27 cellular contexts compared by ENCODE assay signal in the genomic region with DNA sequence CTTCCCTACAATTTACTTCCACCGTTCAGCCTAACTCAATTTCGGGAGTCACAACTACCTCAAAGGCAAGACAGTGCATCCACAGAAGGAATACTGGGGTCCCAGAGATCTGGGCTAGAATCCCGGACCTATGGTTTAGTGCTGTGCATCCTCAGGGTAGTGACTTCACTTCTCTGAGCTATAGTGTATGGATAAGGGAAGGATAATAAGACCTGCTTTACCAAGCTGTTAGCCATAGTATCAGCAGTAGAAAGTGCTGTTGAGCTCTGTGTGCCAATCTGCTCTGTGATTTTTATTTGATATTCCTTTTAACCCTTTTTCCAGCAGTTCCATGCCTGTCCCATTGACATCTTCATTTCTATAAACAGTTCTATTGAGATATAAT.
DNase-seq lines count a peak whose midpoint lies in the region; ATAC-seq and TF ChIP-seq lines count a peak whose summit lies in the region.
"Had no signal": no experiment of that assay in that cellular context is flagged by ENCODE, and none has a peak within 500 bp of the region (broad histone marks: within the 10 kb centered on the region; RNA-seq: fewer than 3 reads in every experiment).

No MANE protein-coding gene starts in this region.

- peaks cover 83% of the 10 kb centered on the region for H3K4me1 Mint-ChIP-seq in activated T-cell treated with anti-CD3 and anti-CD28 coated beads, Interleukin-2, amount 50 U/mL, for 4 hours (ENCODE audit: low read depth)
- peaks cover 74% of the 10 kb centered on the region for H3K4me1 Mint-ChIP-seq in activated T-helper 2 cell treated with anti-CD3 and anti-CD28 coated beads, Interferon-gamma antibody, Interleukin-2, Interleukin-4, amounts not matched to agents 10 μg/mL and 5 μg/mL and 100 μg/mL, durations not matched to agents 14 hours and 24 hours and 36 hours (ENCODE audit: low read depth)
- peaks cover 22 to 30% of the 10 kb centered on the region in 2 donors for H3K4me1 Mint-ChIP-seq in natural killer cell treated with Interleukin-12 subunit alpha and Interleukin-12 subunit beta and Interleukin-15 and Interleukin-18, amount 100 ng/mL, for 72 hours (ENCODE audit: low read depth in 2 of 2)
- H3K4me1 Mint-ChIP-seq: IgD-negative memory B cell had no signal

- H3K9me3 Mint-ChIP-seq in activated T-cell treated with anti-CD3 and anti-CD28 coated beads, Interleukin-2, amount 50 U/mL, for 4 hours = no peaks in the 10 kb centered on the region
- no peaks in the 10 kb centered on the region for H3K9me3 Mint-ChIP-seq in activated T-helper 2 cell treated with anti-CD3 and anti-CD28 coated beads, Interferon-gamma antibody, Interleukin-2, Interleukin-4, amounts not matched to agents 10 μg/mL and 5 μg/mL and 100 μg/mL, durations not matched to agents 14 hours and 24 hours and 36 hours
- peaks cover 3% of the 10 kb centered on the region for H3K9me3 Mint-ChIP-seq in natural killer cell treated with Interleukin-12 subunit alpha and Interleukin-12 subunit beta and Interleukin-15 and Interleukin-18, amount 100 ng/mL, for 72 hours
- H3K9me3 Mint-ChIP-seq: neural progenitor cell had no signal

- H3K27me3 Mint-ChIP-seq in activated T-cell treated with anti-CD3 and anti-CD28 coated beads, Interleukin-2, amount 50 U/mL, for 4 hours (ENCODE audit: low read depth) = no peaks in the 10 kb centered on the region
- no peaks in the 10 kb centered on the region for H3K27me3 Mint-ChIP-seq in activated T-helper 2 cell treated with anti-CD3 and anti-CD28 coated beads, Interferon-gamma antibody, Interleukin-2, Interleukin-4, amounts not matched to agents 10 μg/mL and 5 μg/mL and 100 μg/mL, durations not matched to agents 14 hours and 24 hours and 36 hours (ENCODE audit: low read depth)
- H3K27me3 Mint-ChIP-seq in natural killer cell treated with Interleukin-12 subunit alpha and Interleukin-12 subunit beta and Interleukin-15 and Interleukin-18, amount 100 ng/mL, for 72 hours = peaks cover 1 to 2% of the 10 kb centered on the region in 2 donors
- H3K27me3 Mint-ChIP-seq: IgD-negative memory B cell had no signal

- POLR2A ChIA-PET in HEK293T (lab: Yijun Ruan, JAX) = no interaction called here

- intact Hi-C loops in activated T-helper 2 cell treated with anti-CD3 and anti-CD28 coated beads, Interferon-gamma antibody, Interleukin-2, Interleukin-4, amounts not matched to agents 10 μg/mL and 5 μg/mL and 100 μg/mL, durations not matched to agents 14 hours and 24 hours and 36 hours (cut with micrococcal nuclease) = loop anchor here (5.0 kb wide), 1 partner anchor 40 kb away; no protein-coding TSS in a partner anchor

- ATAC-seq in activated T-cell treated with anti-CD3 and anti-CD28 coated beads, Interleukin-2, amount 50 U/mL, for 4 hours = no peak
- peak; percentile 14 for ATAC-seq in HG03066 (IDR thresholded peaks at IDR 0.05; ENCODE audit: low read depth, unreplicated experiment)
- peak; percentile 14 to 32 for ATAC-seq in natural killer cell treated with Interleukin-12 subunit alpha and Interleukin-12 subunit beta and Interleukin-15 and Interleukin-18, amount 100 ng/mL, for 72 hours
- no peak for ATAC-seq in GM19351 (IDR thresholded peaks at IDR 0.05; ENCODE audit: unreplicated experiment)
- ATAC-seq in GM18511 (IDR thresholded peaks at IDR 0.05; ENCODE audit: unreplicated experiment) = no peak
- ATAC-seq: Panc1, sciatic nerve had no signal

- CTCF ChIA-PET in HEK293T (lab: Yijun Ruan, JAX) = no interaction called here

- H3K36me3 Mint-ChIP-seq in activated T-cell treated with anti-CD3 and anti-CD28 coated beads, Interleukin-2, amount 50 U/mL, for 4 hours (ENCODE audit: insufficient read depth) = no peaks in the 10 kb centered on the region
- H3K36me3 Mint-ChIP-seq in activated T-helper 2 cell treated with anti-CD3 and anti-CD28 coated beads, Interferon-gamma antibody, Interleukin-2, Interleukin-4, amounts not matched to agents 10 μg/mL and 5 μg/mL and 100 μg/mL, durations not matched to agents 14 hours and 24 hours and 36 hours (ENCODE audit: low read depth) = peaks cover under 1% of the 10 kb centered on the region
- no peaks in the 10 kb centered on the region for H3K36me3 Mint-ChIP-seq in natural killer cell treated with Interleukin-12 subunit alpha and Interleukin-12 subunit beta and Interleukin-15 and Interleukin-18, amount 100 ng/mL, for 72 hours
- H3K36me3 Mint-ChIP-seq: IgD-negative memory B cell, neural progenitor cell had no signal

- peak overlapping the region; percentile 63 for H3K4me3 Mint-ChIP-seq in activated T-cell treated with anti-CD3 and anti-CD28 coated beads, Interleukin-2, amount 50 U/mL, for 4 hours
- H3K4me3 Mint-ChIP-seq in activated T-helper 2 cell treated with anti-CD3 and anti-CD28 coated beads, Interferon-gamma antibody, Interleukin-2, Interleukin-4, amounts not matched to agents 10 μg/mL and 5 μg/mL and 100 μg/mL, durations not matched to agents 14 hours and 24 hours and 36 hours (ENCODE audit: low read depth) = no peak overlapping the region
- peak overlapping the region; percentile 72 for H3K4me3 Mint-ChIP-seq in natural killer cell treated with Interleukin-12 subunit alpha and Interleukin-12 subunit beta and Interleukin-15 and Interleukin-18, amount 100 ng/mL, for 72 hours
- H3K4me3 Mint-ChIP-seq: neural progenitor cell had no signal

- peak overlapping the region; percentile 62 for H3K27ac Mint-ChIP-seq in activated T-helper 2 cell treated with anti-CD3 and anti-CD28 coated beads, Interferon-gamma antibody, Interleukin-2, Interleukin-4, amounts not matched to agents 10 μg/mL and 5 μg/mL and 100 μg/mL, durations not matched to agents 14 hours and 24 hours and 36 hours
- H3K27ac Mint-ChIP-seq in natural killer cell treated with Interleukin-12 subunit alpha and Interleukin-12 subunit beta and Interleukin-15 and Interleukin-18, amount 100 ng/mL, for 72 hours = peak overlapping the region; percentile 79 to 84

- no peak for DNase-seq in activated T-cell treated with anti-CD3 and anti-CD28 coated beads, Interleukin-2, amount 50 U/mL, for 4 hours
- DNase-seq in activated T-cell treated with anti-CD3 and anti-CD28 coated beads, Interleukin-2, amount 50 U/mL, for 1 hour = no peak
- no peak for DNase-seq in activated T-helper 2 cell treated with anti-CD3 and anti-CD28 coated beads, Interferon-gamma antibody, Interleukin-2, Interleukin-4, amounts not matched to agents 10 μg/mL and 5 μg/mL and 100 μg/mL, durations not matched to agents 14 hours and 24 hours and 36 hours (ENCODE audit: low spot score)
- DNase-seq in natural killer cell treated with Interleukin-12 subunit alpha and Interleukin-12 subunit beta and Interleukin-15 and Interleukin-18, amount 100 ng/mL, for 72 hours (ENCODE audit: low spot score) = no peak
- no peak for DNase-seq in HEK293T (ENCODE audit: extremely low spot score)
- DNase-seq: ACHN; activated gamma-delta T cell treated with Interleukin-2 at 50 U/mL for 16 hours; cerebellar nuclear complex; erythroblast; foreskin melanocyte; H7; hypothalamus; MG63; NCI-H1417 treated with DMSO at 0.1 percent for 48 hours; NCI-H2107; NK-92 treated with Interleukin-12 subunit alpha and Interleukin-12 subunit beta, amount 100 ng/mL, for 24 hours; posterior cingulate gyrus; substantia nigra; uterus; WERI-Rb-1 had no signal

TF ChIP-seq in HEK293T, 16 proteins besides CTCF, POLR2A, EP300 and RAD21:
- TF ChIP-seq LEF1 (IDR thresholded peaks at IDR 0.05; ENCODE audit: borderline replicate concordance) (no peak), FOXA1 (IDR thresholded peaks at IDR 0.05) (no peak), TARDBP (IDR thresholded peaks at IDR 0.05) (no peak), FOXK2 (IDR thresholded peaks at IDR 0.05) (no peak), SP1 (IDR thresholded peaks at IDR 0.05) (no peak), SUZ12 (IDR thresholded peaks at IDR 0.05) (no peak), NFRKB (IDR thresholded peaks at IDR 0.05) (no peak), HDGF (IDR thresholded peaks at IDR 0.05; ENCODE audit: borderline replicate concordance) (no peak), L3MBTL2 (conservative IDR thresholded peaks at IDR 0.05) (no peak)

Comparison
In these comparisons a context has a peak if more than half of its experiments do, and no peak if none do; other contexts are left out.
1. ATAC-seq: peak in HG03066 (single experiment) and natural killer cell treated with Interleukin-12 subunit alpha and Interleukin-12 subunit beta and Interleukin-15 and Interleukin-18, amount 100 ng/mL, for 72 hours (2 of 2); none in activated T-cell treated with anti-CD3 and anti-CD28 coated beads, Interleukin-2, amount 50 U/mL, for 4 hours (0 of 2), GM19351 (single experiment) and GM18511 (single experiment).